25 cellular contexts compared by ENCODE assay signal in the genomic region with DNA sequence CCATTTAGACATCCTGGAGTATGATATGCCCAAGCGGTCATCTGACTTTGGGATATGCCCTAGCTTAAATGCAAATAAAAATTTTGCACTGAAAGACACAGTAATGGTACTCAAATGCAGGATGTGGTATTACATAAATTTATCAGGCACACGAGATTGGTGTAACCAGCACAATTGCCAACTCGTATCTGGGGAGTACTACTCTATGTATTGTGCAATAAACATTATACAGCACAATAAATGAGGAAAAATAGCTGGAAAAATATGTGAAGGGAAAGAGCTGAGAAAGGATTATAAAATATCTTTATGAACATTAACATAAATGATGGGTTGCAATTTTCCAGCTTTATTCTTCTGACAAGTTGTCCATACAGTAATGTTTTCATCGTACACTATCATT.
DNase-seq lines count a peak whose midpoint lies in the region; ATAC-seq, FAIRE-seq and TF ChIP-seq lines count a peak whose summit lies in the region.
"Had no signal": no experiment of that assay in that cellular context is flagged by ENCODE, and none has a peak within 500 bp of the region (broad histone marks: within the 10 kb centered on the region; RNA-seq: fewer than 3 reads in every experiment).

No MANE protein-coding gene starts in this region.

- no peaks in the 10 kb centered on the region for H3K9me1 ChIP-seq in IMR-90 (ENCODE audit: insufficient read depth, low read length)

- H3K27me3 ChIP-seq in IMR-90 (ENCODE audit: control insufficient read depth, insufficient read depth, low read length): no peaks in the 10 kb centered on the region
- no peaks in the 10 kb centered on the region for H3K27me3 ChIP-seq in adipocyte (replicated peaks; ENCODE audit: control insufficient read depth, insufficient read depth, low read length)
- H3K27me3 ChIP-seq in H1 (replicated peaks in 1 of 4; ENCODE audit: control insufficient read depth in 3 of 4, extremely low read depth in 1 of 4, insufficient read depth in 3 of 4, low read length in 3 of 4): no peaks in the 10 kb centered on the region
- H3K27me3 ChIP-seq: BLaER1 treated with 17β-estradiol and CSF1 and Interleukin-3, amounts not matched to agents 10 nM and 100 nM had no signal

- no peak overlapping the region for H3K14ac ChIP-seq in IMR-90 (replicated peaks; ENCODE audit: low read depth, low read length)
- H3K14ac ChIP-seq in H1 (ENCODE audit: insufficient read length): no peak overlapping the region

- no peak overlapping the region for H3K9ac ChIP-seq in IMR-90 (ENCODE audit: low read depth, low read length)
- no peak overlapping the region for H3K9ac ChIP-seq in adipocyte (ENCODE audit: low read length)
- no peak overlapping the region for H3K9ac ChIP-seq in H1 (replicated peaks in 1 of 4; ENCODE audit: extremely low read depth in 1 of 4, low read depth in 3 of 4, low read length in 3 of 4)
- H3K9ac ChIP-seq: BLaER1 treated with 17β-estradiol and CSF1 and Interleukin-3, amounts not matched to agents 10 nM and 100 nM had no signal

- TF ChIP-seq EP300 in H1 (IDR thresholded peaks at IDR 0.05; ENCODE audit: borderline replicate concordance in 1 of 2, low read depth in 2 of 2, low read length in 2 of 2): no peak

- ATAC-seq in IMR-90 (ENCODE audit: low read depth): no peak
- ATAC-seq in GM18502 (IDR thresholded peaks at IDR 0.05; ENCODE audit: poor library complexity, unreplicated experiment): no peak
- ATAC-seq: CD8-positive, alpha-beta T cell; GM12878 had no signal

- H2BK5ac ChIP-seq in IMR-90 (ENCODE audit: low read depth, low read length, poor library complexity, severe bottlenecking): no peak overlapping the region
- no peak overlapping the region for H2BK5ac ChIP-seq in H1 (ENCODE audit: low read depth, low read length)

- TF ChIP-seq POLR2A in IMR-90 (IDR thresholded peaks at IDR 0.05; ENCODE audit: low read depth, low read length) (no peak), H1 (IDR thresholded peaks at IDR 0.05; ENCODE audit: control extremely low read depth in 1 of 2, low read depth in 2 of 2, low read length in 2 of 2) (no peak)

- H2BK12ac ChIP-seq in H1 (ENCODE audit: low read depth, low read length): no peak overlapping the region

- no peak overlapping the region for H2BK15ac ChIP-seq in IMR-90 (ENCODE audit: low read depth, low read length)
- H2BK15ac ChIP-seq in H1 (ENCODE audit: low read length): no peak overlapping the region

- H3K27ac ChIP-seq in IMR-90 (ENCODE audit: insufficient read depth, low read length) (no peak overlapping the region), H1 (ENCODE audit: low read depth, low read length) (no peak overlapping the region)
- H3K27ac ChIP-seq: BLaER1 treated with 17β-estradiol and CSF1 and Interleukin-3, amounts not matched to agents 10 nM and 100 nM; C4-2B had no signal

- H3K4me1 ChIP-seq in IMR-90 (ENCODE audit: control insufficient read depth, insufficient read depth, low read length) (no peaks in the 10 kb centered on the region), adipocyte (ENCODE audit: control insufficient read depth, insufficient read depth, low read length) (no peaks in the 10 kb centered on the region), H1 (replicated peaks in 1 of 4; ENCODE audit: control insufficient read depth in 3 of 4, insufficient read depth in 4 of 4, low read length in 3 of 4) (no peaks in the 10 kb centered on the region)
- H3K4me1 ChIP-seq: BLaER1 treated with 17β-estradiol and CSF1 and Interleukin-3, amounts not matched to agents 10 nM and 100 nM; Caco-2 had no signal

- H3K18ac ChIP-seq in IMR-90 (ENCODE audit: low read depth, low read length): no peak overlapping the region
- H3K18ac ChIP-seq in H1 (ENCODE audit: extremely low read depth, low read length): no peak overlapping the region

- dilution Hi-C loops in IMR-90 (cut with HindIII; ENCODE audit: low sequenced_read_pairs, unreplicated experiment): no loop called here

- no peaks in the 10 kb centered on the region for H3K23me2 ChIP-seq in H1 (ENCODE audit: low read depth, low read length)

- intact Hi-C loops in IMR-90 (cut with micrococcal nuclease): no loop called here

- no peaks in the 10 kb centered on the region for H3K36me3 ChIP-seq in IMR-90 (ENCODE audit: control insufficient read depth, insufficient read depth, low read length)
- H3K36me3 ChIP-seq in adipocyte (ENCODE audit: control insufficient read depth, insufficient read depth, low read length, severe bottlenecking): no peaks in the 10 kb centered on the region
- no peaks in the 10 kb centered on the region for H3K36me3 ChIP-seq in H1 (ENCODE audit: control insufficient read depth in 2 of 4, insufficient read depth in 4 of 4, low read length in 3 of 4)
- H3K36me3 ChIP-seq: BLaER1 treated with 17β-estradiol and CSF1 and Interleukin-3, amounts not matched to agents 10 nM and 100 nM had no signal

- no peak overlapping the region for H4K91ac ChIP-seq in IMR-90 (ENCODE audit: insufficient read depth, low read depth, low read length)
- no peak overlapping the region for H4K91ac ChIP-seq in H1 (replicated peaks; ENCODE audit: insufficient read length, low read length)

- POLR2A ChIA-PET in IMR-90 (lab: Charles Lee; ENCODE audit: unreplicated experiment): no interaction called here
- POLR2A ChIA-PET in H1 (lab: Charles Lee; ENCODE audit: partially characterized antibody): no interaction called here

- no CpG with 5 or more reads among the region's 4 CpGs for WGBS in IMR-90 (ENCODE audit: extremely low coverage in 2 of 2, insufficient read length in 1 of 2), 2 experiments
- WGBS in H1 (ENCODE audit: extremely low coverage in 1 of 2, insufficient coverage in 1 of 2, insufficient read length in 1 of 2, insufficient replicate concordance in 2 of 2, low coverage in 1 of 2, low lambda C conversion rate in 2 of 2, missing lambda C conversion rate in 1 of 2), 2 experiments: 91% methylated on average over 4 of the region's 4 CpGs; no CpG with 5 or more reads in 1 of the 2 experiments

- CTCF ChIA-PET in IMR-90 (lab: Yijun Ruan, JAX) (interaction anchor here (0.8 kb wide), 1 partner anchor 13 kb away, joined by 3 read pairs; no protein-coding TSS in a partner anchor), H1 (lab: Charles Lee; ENCODE audit: partially characterized antibody) (no interaction called here)

- no peaks in the 10 kb centered on the region for H3K79me2 ChIP-seq in H1 (ENCODE audit: control insufficient read depth in 1 of 2, insufficient read depth in 2 of 2, low read length in 2 of 2)

- H4K5ac ChIP-seq in IMR-90 (ENCODE audit: low read depth, low read length) (no peak overlapping the region), H1 (ENCODE audit: insufficient read length, low read depth, low read length) (no peak overlapping the region)

- H2BK120ac ChIP-seq in IMR-90 (ENCODE audit: low read depth, low read length) (no peak overlapping the region), H1 (replicated peaks; ENCODE audit: low read depth, low read length) (no peak overlapping the region)

- H2AK5ac ChIP-seq in IMR-90 (ENCODE audit: low read depth, low read length): no peak overlapping the region
- no peak overlapping the region for H2AK5ac ChIP-seq in H1 (ENCODE audit: low read depth, low read length)

- no peak for FAIRE-seq in H1 (lab: Jason Lieb, UNC)
- FAIRE-seq: A204.1, D721Med, GM12878, GM12892, GM19239 had no signal

- H3K56ac ChIP-seq in IMR-90 (ENCODE audit: extremely low read depth, insufficient read depth, low read length) (no peak overlapping the region), H1 (replicated peaks; ENCODE audit: insufficient read length, low read depth, low read length) (no peak overlapping the region)

- TF ChIP-seq RAD21 in IMR-90 (IDR thresholded peaks at IDR 0.05; ENCODE audit: low read length): no peak
- no peak for TF ChIP-seq RAD21 in H1 (IDR thresholded peaks at IDR 0.05 in 1 of 2, conservative IDR thresholded peaks at IDR 0.05 in 1 of 2; ENCODE audit: low read depth in 2 of 2, low read length in 2 of 2)

- BruUV-seq in IMR-90 (replicated peaks; lab: Mats Ljungman, UMichigan): no TSS peak

- no peak overlapping the region for H4K8ac ChIP-seq in IMR-90 (ENCODE audit: low read depth in 2 of 2, low read length in 2 of 2)
- H4K8ac ChIP-seq in H1 (ENCODE audit: extremely low read depth, insufficient read depth, low read length): no peak overlapping the region

- H4K20me1 ChIP-seq in IMR-90 (ENCODE audit: insufficient read depth, low read length) (no peaks in the 10 kb centered on the region), H1 (replicated peaks in 1 of 2; ENCODE audit: control insufficient read depth in 1 of 2, insufficient read depth in 2 of 2, low read length in 2 of 2) (no peaks in the 10 kb centered on the region)
- H4K20me1 ChIP-seq: BLaER1 treated with 17β-estradiol and CSF1 and Interleukin-3, amounts not matched to agents 10 nM and 100 nM had no signal

- H2BK20ac ChIP-seq in IMR-90 (ENCODE audit: low read depth, low read length): no peak overlapping the region
- H2BK20ac ChIP-seq in H1 (ENCODE audit: low read length): no peak overlapping the region

- H3K9me3 ChIP-seq in IMR-90 (ENCODE audit: control insufficient read depth, insufficient read depth, low read length) (no peaks in the 10 kb centered on the region), adipocyte (ENCODE audit: control insufficient read depth, low read length) (no peaks in the 10 kb centered on the region), H1 (ENCODE audit: insufficient read depth in 2 of 2, low read depth in 1 of 2, low read length in 1 of 2) (no peaks in the 10 kb centered on the region)
- H3K9me3 ChIP-seq: BLaER1 treated with 17β-estradiol and CSF1 and Interleukin-3, amounts not matched to agents 10 nM and 100 nM; Caco-2 had no signal

- H3K23ac ChIP-seq in IMR-90 (ENCODE audit: low read depth, low read length): no peak overlapping the region
- H3K23ac ChIP-seq in H1 (ENCODE audit: insufficient read length): no peak overlapping the region

- no peak for TF ChIP-seq CTCF in AG09309 (IDR thresholded peaks at IDR 0.05; ENCODE audit: control insufficient read depth, insufficient read depth, low read depth, low read length, missing control alignments)
- TF ChIP-seq CTCF in IMR-90 (conservative IDR thresholded peaks at IDR 0.05; ENCODE audit: low read depth, low read length): no peak
- TF ChIP-seq CTCF in H1 (IDR thresholded peaks at IDR 0.05; ENCODE audit: control extremely low read depth in 1 of 3, insufficient read depth in 1 of 3, low read depth in 1 of 3, low read length in 3 of 3): no peak

- H3K4ac ChIP-seq in IMR-90 (ENCODE audit: low read depth, low read length) (no peak overlapping the region), H1 (replicated peaks; ENCODE audit: insufficient read length, low read depth, low read length) (no peak overlapping the region)

- H3K4me2 ChIP-seq in IMR-90 (ENCODE audit: low read depth, low read length) (no peak overlapping the region), H1 (ENCODE audit: insufficient read depth in 1 of 2, low read depth in 2 of 2, low read length in 2 of 2) (no peak overlapping the region)
- H3K4me2 ChIP-seq: BLaER1 treated with 17β-estradiol and CSF1 and Interleukin-3, amounts not matched to agents 10 nM and 100 nM had no signal

- H2AFZ ChIP-seq in IMR-90 (replicated peaks; ENCODE audit: low read length, poor library complexity) (no peak overlapping the region), H1 (ENCODE audit: low read length) (no peak overlapping the region)

- H3K79me1 ChIP-seq in IMR-90 (ENCODE audit: low read depth in 1 of 2, low read length in 2 of 2) (no peaks in the 10 kb centered on the region), H1 (ENCODE audit: low read depth, low read length) (no peaks in the 10 kb centered on the region)

- DNase-seq in AG09309 (ENCODE audit: low read depth) (peak; percentile 1), IMR-90 (no peak), adipocyte (ENCODE audit: low read depth) (peak; percentile 4), H1 (ENCODE audit: low read depth in 1 of 2, low spot score in 2 of 2) (no peak), HPDE6-E6E7 (ENCODE audit: extremely low spot score) (no peak), HuH-7.5 (ENCODE audit: low spot score) (no peak)
- DNase-seq: 8988T; ACHN; AML-193; Caco-2; Calu3; CD4-positive, alpha-beta T cell; CD8-positive, alpha-beta T cell; DMS79; DND-41; EL; GDM1 had no signal

- in situ Hi-C loops in IMR-90 (cut with MboI; ENCODE audit: low sequenced_read_pairs): no loop called here

- H3K4me3 ChIP-seq in AG09309 (ENCODE audit: control insufficient read depth, low read depth, low read length) (no peak overlapping the region), IMR-90 (ENCODE audit: insufficient read depth, low read depth, low read length) (no peak overlapping the region), adipocyte (ENCODE audit: low read length) (no peak overlapping the region), H1 (ENCODE audit: extremely low read depth in 1 of 4, insufficient read depth in 2 of 4, low read depth in 3 of 4, low read length in 4 of 4) (no peak overlapping the region)
- H3K4me3 ChIP-seq: BLaER1 treated with 17β-estradiol and CSF1 and Interleukin-3, amounts not matched to agents 10 nM and 100 nM; GM12878 had no signal

- H2AK9ac ChIP-seq in IMR-90 (replicated peaks; ENCODE audit: low read depth, low read length, poor library complexity): no peak overlapping the region

Comparison
In these comparisons a context has a peak if more than half of its experiments do, and no peak if none do; other contexts are left out.
1. DNase-seq: peak in AG09309 (single experiment) and adipocyte (single experiment); none in IMR-90 (single experiment), H1 (0 of 2), HPDE6-E6E7 (single experiment) and HuH-7.5 (single experiment).